Comparison of ENCODE assay signal across 26 cellular contexts in the genomic region with DNA sequence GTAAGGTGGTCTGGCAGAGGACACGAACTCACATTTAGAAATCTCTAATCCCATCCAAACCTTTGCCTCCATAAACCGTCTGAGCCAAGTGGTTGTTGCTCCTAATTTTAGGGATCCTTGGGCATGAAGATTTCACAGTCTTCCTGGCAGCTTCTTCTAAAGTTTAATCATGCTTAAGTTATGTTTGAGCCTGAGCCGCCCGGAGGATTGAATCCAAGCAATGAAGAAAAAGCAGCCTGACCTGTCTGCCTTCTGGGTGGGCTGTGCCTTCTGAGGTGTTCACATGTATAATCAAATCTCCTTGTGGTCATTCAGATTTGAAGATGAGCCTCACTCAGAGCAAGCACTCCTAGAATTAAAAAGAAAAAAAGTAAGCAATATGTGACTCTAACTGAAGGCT.
"Had no signal": no experiment of that assay in that cellular context is flagged by ENCODE, and none has a peak within 500 bp of the region (broad histone marks: within the 10 kb centered on the region; RNA-seq: fewer than 3 reads in every experiment).

No MANE protein-coding gene starts in this region.

- H3K27me3 ChIP-seq: cardiac muscle cell, MG63, Peyer's patch had no signal

- H3K36me3 ChIP-seq: cardiac muscle cell, MG63, Peyer's patch had no signal

- DNase-seq: activated CD4-positive, alpha-beta T cell treated with anti-CD3 and anti-CD28 coated beads for 48 hours; activated CD4-positive, alpha-beta T cell treated with anti-CD3 and anti-CD28 coated beads, Interleukin-2, amount 50 U/mL, for 4 hours; activated CD4-positive, CD25-positive, alpha-beta regulatory T cell treated with anti-CD3 and anti-CD28 coated beads, Interleukin-2, amount 50 U/mL, for 72 hours; activated CD8-positive, alpha-beta memory T cell treated with anti-CD3 and anti-CD28 coated beads, Interleukin-2, amount 10 ng/mL, durations not matched to agents 7 days and 5 days; activated effector memory CD4-positive, alpha-beta T cell treated with Interleukin-2 at 50 U/mL for 16 hours; activated naive CD4-positive, alpha-beta T cell; activated T-cell treated with anti-CD3 and anti-CD28 coated beads, Interleukin-2, amount 50 U/mL, for 24 hours; aorta; MG63; MV-4-11; NCI-H1092 treated with DMSO at 0.1 percent for 48 hours; NCI-H1436 treated with DMSO at 0.1 percent for 48 hours; NCI-H187; NCI-H2081; NCI-H446; NCI-H524; Peyer's patch; SHP77; T-helper 9 cell had no signal

- H3K9me3 Mint-ChIP-seq: activated naive CD4-positive, alpha-beta T cell treated with anti-CD3 and anti-CD28 coated beads, Interleukin-2, amount 50 U/mL, for 24 hours; activated T-cell treated with anti-CD3 and anti-CD28 coated beads, Interleukin-2, amount 50 U/mL, for 24 hours; activated T-helper 1 cell treated with anti-CD3 and anti-CD28 coated beads, Interleukin-12 subunit alpha, Interleukin-12 subunit beta, Interleukin-2, Interleukin-4 antibody, amounts not matched to agents 30 ng/mL and 10 ng/mL and 1 ng/mL, durations not matched to agents 14 hours and 24 hours and 36 hours; brain; T-helper 1 cell treated with Interleukin-12 subunit alpha and Interleukin-12 subunit beta and Interleukin-4 antibody, amounts not matched to agents 30 μg/mL and 1 μg/mL, for 36 hours; WTC11 had no signal

- H3K36me3 Mint-ChIP-seq: activated CD8-positive, alpha-beta memory T cell treated with anti-CD3 and anti-CD28 coated beads, Interleukin-2, amount 10 ng/mL, durations not matched to agents 7 days and 5 days; activated naive CD4-positive, alpha-beta T cell treated with anti-CD3 and anti-CD28 coated beads, Interleukin-2, amount 50 U/mL, for 24 hours; brain; WTC11 had no signal

- H3K27me3 Mint-ChIP-seq: activated naive CD4-positive, alpha-beta T cell treated with anti-CD3 and anti-CD28 coated beads, Interleukin-2, amount 50 U/mL, for 24 hours; activated T-cell treated with anti-CD3 and anti-CD28 coated beads, Interleukin-2, amount 50 U/mL, for 24 hours; brain had no signal

- H3K4me3 ChIP-seq: cardiac muscle cell, MG63, Peyer's patch had no signal

- ATAC-seq: activated CD8-positive, alpha-beta memory T cell treated with anti-CD3 and anti-CD28 coated beads, Interleukin-2, amount 10 ng/mL, durations not matched to agents 7 days and 5 days; WTC11 had no signal

- H3K4me3 Mint-ChIP-seq: activated CD8-positive, alpha-beta memory T cell treated with anti-CD3 and anti-CD28 coated beads, Interleukin-2, amount 10 ng/mL, durations not matched to agents 7 days and 5 days; activated naive CD4-positive, alpha-beta T cell treated with anti-CD3 and anti-CD28 coated beads, Interleukin-2, amount 50 U/mL, for 24 hours; activated T-cell treated with anti-CD3 and anti-CD28 coated beads, Interleukin-2, amount 50 U/mL, for 24 hours; activated T-helper 1 cell treated with anti-CD3 and anti-CD28 coated beads, Interleukin-12 subunit alpha, Interleukin-12 subunit beta, Interleukin-2, Interleukin-4 antibody, amounts not matched to agents 30 ng/mL and 10 ng/mL and 1 ng/mL, durations not matched to agents 14 hours and 24 hours and 36 hours; brain; T-helper 1 cell treated with Interleukin-12 subunit alpha and Interleukin-12 subunit beta and Interleukin-4 antibody, amounts not matched to agents 30 μg/mL and 1 μg/mL, for 36 hours; WTC11 had no signal

- H3K27ac ChIP-seq: cardiac muscle cell, Peyer's patch, RWPE1 had no signal

- H3K4me1 Mint-ChIP-seq: activated CD8-positive, alpha-beta memory T cell treated with anti-CD3 and anti-CD28 coated beads, Interleukin-2, amount 10 ng/mL, durations not matched to agents 7 days and 5 days; activated naive CD4-positive, alpha-beta T cell treated with anti-CD3 and anti-CD28 coated beads, Interleukin-2, amount 50 U/mL, for 24 hours had no signal

- H3K4me1 ChIP-seq: Peyer's patch had no signal

- H3K9me3 ChIP-seq: MG63, Peyer's patch had no signal

- H3K27ac Mint-ChIP-seq: activated CD8-positive, alpha-beta memory T cell treated with anti-CD3 and anti-CD28 coated beads, Interleukin-2, amount 10 ng/mL, durations not matched to agents 7 days and 5 days; activated naive CD4-positive, alpha-beta T cell treated with anti-CD3 and anti-CD28 coated beads, Interleukin-2, amount 50 U/mL, for 24 hours; activated T-cell treated with anti-CD3 and anti-CD28 coated beads, Interleukin-2, amount 50 U/mL, for 24 hours; activated T-helper 1 cell treated with anti-CD3 and anti-CD28 coated beads, Interleukin-12 subunit alpha, Interleukin-12 subunit beta, Interleukin-2, Interleukin-4 antibody, amounts not matched to agents 30 ng/mL and 10 ng/mL and 1 ng/mL, durations not matched to agents 14 hours and 24 hours and 36 hours; brain; T-helper 1 cell treated with Interleukin-12 subunit alpha and Interleukin-12 subunit beta and Interleukin-4 antibody, amounts not matched to agents 30 μg/mL and 1 μg/mL, for 36 hours; WTC11 had no signal
